ENCODE assay signal across 9 cellular contexts in genomic region chr1:150159550-150159949, GRCh38. TPM values are rescaled to one million over a fixed set of nuclear protein-coding genes. Genes with fewer than 3 reads are reported as not detected.
A peak's percentile ranks its signal among the peaks of the same experiment; 100 is the strongest.
DNase-seq lines count a peak whose midpoint lies in the region; ATAC-seq and TF ChIP-seq lines count a peak whose summit lies in the region.
"Had no signal": no experiment of that assay in that cellular context is flagged by ENCODE, and none has a peak within 500 bp of the region (broad histone marks: within the 10 kb centered on the region; RNA-seq: fewer than 3 reads in every experiment).

No MANE protein-coding gene starts in this region.

- H3K79me2 ChIP-seq in Karpas-422 (ENCODE audit: low read length): no peaks in the 10 kb centered on the region

- CTCF ChIA-PET in CD8-positive, alpha-beta T cell (lab: Charles Lee): interaction anchor here (1.2 to 16.1 kb wide), 5 partner anchors 14 to 84 kb away, joined by 3 to 332 read pairs (median 3); no protein-coding TSS in a partner anchor

- peak overlapping the region; percentile 37 for H3K9ac ChIP-seq in Karpas-422 (ENCODE audit: low read length)

- POLR2A ChIA-PET in CD8-positive, alpha-beta T cell (lab: Charles Lee): interaction anchor here (1.4 kb wide), 1 partner anchor 9 kb away, joined by 4 read pairs; the partner anchor contains the start of gene PLEKHO1

- no peaks in the 10 kb centered on the region for H3K9me3 ChIP-seq in CD8-positive, alpha-beta T cell (ENCODE audit: low read length)
- H3K9me3 ChIP-seq in Karpas-422 (ENCODE audit: low read length): no peaks in the 10 kb centered on the region

- H4K20me1 ChIP-seq in Karpas-422 (ENCODE audit: insufficient read depth, low read depth, low read length): no peaks in the 10 kb centered on the region

- no peak overlapping the region for H3K27ac ChIP-seq in CD8-positive, alpha-beta T cell (ENCODE audit: low read depth, low read length)
- H3K27ac ChIP-seq in Karpas-422 (ENCODE audit: low read length): no peak overlapping the region

- no peak for DNase-seq in CD8-positive, alpha-beta T cell
- peak; percentile 68 for DNase-seq in Karpas-422
- DNase-seq in D341Med (ENCODE audit: low spot score): no peak
- DNase-seq in stimulated activated CD4-positive, alpha-beta T cell treated with anti-CD3 and anti-CD28 coated beads, Interleukin-15, amount 100 ng/mL, for 24 hours: no peak
- no peak for DNase-seq in immature natural killer cell

- H2AFZ ChIP-seq in Karpas-422 (ENCODE audit: low read length): peak overlapping the region; percentile 98; the same call in 1 of the 2 replicates

- H3K4me1 ChIP-seq in CD8-positive, alpha-beta T cell (ENCODE audit: insufficient read depth, low read length): peaks cover 50% of the 10 kb centered on the region
- H3K4me1 ChIP-seq in Karpas-422 (ENCODE audit: low read length): peaks cover 36% of the 10 kb centered on the region

- peaks cover 71% of the 10 kb centered on the region for H3K4me1 Mint-ChIP-seq in CD8-positive, alpha-beta T cell (ENCODE audit: low read depth)
- H3K4me1 Mint-ChIP-seq in brain (peaks cover 51% of the 10 kb centered on the region), nephron (peaks cover 83% of the 10 kb centered on the region), immature natural killer cell (peaks cover 21 to 23% of the 10 kb centered on the region in 2 donors)

- H3K27ac Mint-ChIP-seq in CD8-positive, alpha-beta T cell: peak overlapping the region; percentile 23
- H3K27ac Mint-ChIP-seq in brain (peak overlapping the region in 3 of 5 experiments; percentile 52 to 100 (median 59)), nephron (peak overlapping the region; percentile 78 to 97 (median 79)), immature natural killer cell (peak overlapping the region in 1 of 6 donors; percentile 58)
- H3K27ac Mint-ChIP-seq: WTC11 had no signal

- peaks cover 59% of the 10 kb centered on the region for H3K36me3 Mint-ChIP-seq in CD8-positive, alpha-beta T cell
- H3K36me3 Mint-ChIP-seq in brain (peaks cover 64% of the 10 kb centered on the region), nephron (ENCODE audit: low read depth) (peaks cover 66% of the 10 kb centered on the region), immature natural killer cell (peaks cover 13 to 37% (median 25%) of the 10 kb centered on the region in 3 donors)

- no peak for ATAC-seq in CD8-positive, alpha-beta T cell
- no peak for ATAC-seq in GM21423 (IDR thresholded peaks at IDR 0.05; ENCODE audit: unreplicated experiment)
- ATAC-seq: WTC11 had no signal

- H3K9me2 ChIP-seq in Karpas-422 (replicated peaks; ENCODE audit: insufficient read depth, low read length): no peaks in the 10 kb centered on the region

- no peaks in the 10 kb centered on the region for H3K27me3 Mint-ChIP-seq in CD8-positive, alpha-beta T cell (ENCODE audit: low read depth)
- no peaks in the 10 kb centered on the region for H3K27me3 Mint-ChIP-seq in brain
- H3K27me3 Mint-ChIP-seq in nephron (ENCODE audit: low read depth): no peaks in the 10 kb centered on the region
- H3K27me3 Mint-ChIP-seq in immature natural killer cell (ENCODE audit: low read depth in 3 of 3): peaks cover 0 to 1% (median 0%) of the 10 kb centered on the region in 3 donors

- H3K27me3 ChIP-seq in CD8-positive, alpha-beta T cell (ENCODE audit: insufficient read depth, low read length): no peaks in the 10 kb centered on the region
- no peaks in the 10 kb centered on the region for H3K27me3 ChIP-seq in Karpas-422 (ENCODE audit: low read length)

- H3K9me3 Mint-ChIP-seq in CD8-positive, alpha-beta T cell: no peaks in the 10 kb centered on the region
- no peaks in the 10 kb centered on the region for H3K9me3 Mint-ChIP-seq in brain
- H3K9me3 Mint-ChIP-seq in nephron: no peaks in the 10 kb centered on the region
- H3K9me3 Mint-ChIP-seq in immature natural killer cell: no peaks in the 10 kb centered on the region
- H3K9me3 Mint-ChIP-seq: WTC11 had no signal

- TF ChIP-seq CTCF in CD8-positive, alpha-beta T cell (IDR thresholded peaks at IDR 0.05): no peak
- no peak for TF ChIP-seq CTCF in brain (conservative IDR thresholded peaks at IDR 0.05)
- no peak for TF ChIP-seq CTCF in nephron (IDR thresholded peaks at IDR 0.05; ENCODE audit: unreplicated experiment in 3 of 3)

- H3K4me2 ChIP-seq in Karpas-422 (ENCODE audit: low read depth, low read length, poor library complexity, severe bottlenecking): peak overlapping the region; percentile 44

- intact Hi-C loops in CD8-positive, alpha-beta T cell (cut with DNase I, micrococcal nuclease): no loop called here

- no peak overlapping the region for H3K4me3 ChIP-seq in CD8-positive, alpha-beta T cell (ENCODE audit: low read depth, low read length)
- H3K4me3 ChIP-seq in Karpas-422 (ENCODE audit: low read length): peak overlapping the region; percentile 3; the same call in 1 of the 2 replicates

- no peak overlapping the region for H3K4me3 Mint-ChIP-seq in CD8-positive, alpha-beta T cell
- H3K4me3 Mint-ChIP-seq in brain (no peak overlapping the region), nephron (peak overlapping the region in 1 of 3 experiments; percentile 28), immature natural killer cell (no peak overlapping the region)
- H3K4me3 Mint-ChIP-seq: WTC11 had no signal

- peaks cover 22% of the 10 kb centered on the region for H3K36me3 ChIP-seq in CD8-positive, alpha-beta T cell (ENCODE audit: insufficient read depth, low read length)
- H3K36me3 ChIP-seq in Karpas-422 (ENCODE audit: insufficient read depth, low read length): no peaks in the 10 kb centered on the region

RNA-seq across cellular contexts. Expression of gene PLEKHO1, which starts 9.8 kb away (rescaled TPM):
- 10 to 100 TPM; 82.5 to 90.1 TPM for total RNA-seq in CD8-positive, alpha-beta T cell
- 1.6 and 3.8 TPM in 2 replicates for total RNA-seq in Karpas-422 (2014; rRNA removed; shearing (Covaris generic); ENCODE audit: low replicate concordance)
- 84.5 TPM for polyA plus RNA-seq in brain (ENCODE audit: insufficient read depth, low read depth, low replicate concordance)
- 10 to 100 TPM; 20.6 to 32.5 (median 22.2) TPM for polyA plus RNA-seq in immature natural killer cell

Comparison
In these comparisons a context has a peak if more than half of its experiments do, and no peak if none do; other contexts are left out.
1. RNA of gene PLEKHO1, which starts 9.8 kb away (total RNA-seq): 82.5 to 90.1 TPM in CD8-positive, alpha-beta T cell; 1.6 to 3.8 TPM in Karpas-422; every median in the first group is over 10 times any median in the second.